Comparison of ENCODE assay signal across 8 cellular contexts in the genomic region with DNA sequence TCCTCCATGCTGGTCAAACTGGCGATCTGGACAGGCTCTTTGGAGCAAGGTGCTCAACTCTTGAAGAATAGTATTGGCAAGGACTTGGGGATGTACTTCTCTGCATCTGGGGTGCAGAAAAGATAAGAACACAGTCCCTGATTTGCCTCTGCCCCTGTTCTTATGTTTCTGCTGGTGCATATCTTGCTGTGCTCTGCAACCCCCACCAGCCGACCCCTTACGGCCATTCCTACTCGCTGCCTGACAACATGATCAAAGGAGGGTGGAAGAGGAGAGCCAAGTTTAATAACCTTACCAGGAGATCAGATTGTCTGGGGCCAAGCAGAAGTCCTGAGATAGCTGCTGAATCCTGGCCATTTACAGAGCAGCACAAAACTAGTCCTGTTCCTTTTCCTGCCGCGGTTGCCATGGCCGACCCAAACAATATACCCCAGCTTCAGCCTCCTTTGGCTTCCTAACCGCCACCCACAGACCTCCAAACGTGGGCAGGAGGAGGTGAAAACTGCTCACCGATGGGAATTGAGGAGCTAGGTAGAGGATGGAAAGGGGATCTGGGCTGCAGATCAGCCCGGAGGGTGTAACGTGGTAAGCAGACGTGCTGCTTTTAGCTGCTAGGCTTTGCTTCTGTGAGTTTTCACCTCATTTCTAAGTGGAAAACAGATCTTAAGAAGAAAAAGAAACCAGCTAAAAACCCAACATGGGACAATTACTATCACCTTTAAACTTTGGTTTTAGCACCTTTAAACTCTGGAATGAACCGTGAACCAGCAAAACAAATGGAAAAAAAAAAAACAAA.
A peak's percentile ranks its signal among the peaks of the same experiment; 100 is the strongest.
DNase-seq lines count a peak whose midpoint lies in the region; ATAC-seq, FAIRE-seq and TF ChIP-seq lines count a peak whose summit lies in the region.

No MANE protein-coding gene starts in this region.

- H3K4ac ChIP-seq in H1 (replicated peaks; ENCODE audit: insufficient read length, low read depth, low read length): no peak overlapping the region

- H3K23ac ChIP-seq in H1 (ENCODE audit: insufficient read length): no peak overlapping the region

- TF ChIP-seq CTCF in Peyer's patch (IDR thresholded peaks at IDR 0.05) (no peak), H1 (IDR thresholded peaks at IDR 0.05; ENCODE audit: control extremely low read depth in 1 of 3, insufficient read depth in 1 of 3, low read depth in 1 of 3, low read length in 3 of 3) (no peak), nephron (IDR thresholded peaks at IDR 0.05; ENCODE audit: unreplicated experiment in 3 of 3) (no peak), glutamatergic neuron (IDR thresholded peaks at IDR 0.05; ENCODE audit: partially characterized antibody, unreplicated experiment) (no peak)

- H3K18ac ChIP-seq in H1 (ENCODE audit: extremely low read depth, low read length): no peak overlapping the region

- no peak overlapping the region for H4K91ac ChIP-seq in H1 (replicated peaks; ENCODE audit: insufficient read length, low read length)

- H2BK120ac ChIP-seq in H1 (replicated peaks; ENCODE audit: low read depth, low read length): no peak overlapping the region

- no peak for ATAC-seq in esophagus mucosa

- POLR2A ChIA-PET in H1 (lab: Charles Lee; ENCODE audit: partially characterized antibody): no interaction called here

- H3K4me3 ChIP-seq in BLaER1 (no peak overlapping the region), Peyer's patch (peak overlapping the region; percentile 28 to 43 (median 32)), H1 (ENCODE audit: extremely low read depth in 1 of 4, insufficient read depth in 2 of 4, low read depth in 3 of 4, low read length in 4 of 4) (no peak overlapping the region)

- no peaks in the 10 kb centered on the region for H3K36me3 ChIP-seq in BLaER1
- no peaks in the 10 kb centered on the region for H3K36me3 ChIP-seq in Peyer's patch
- no peaks in the 10 kb centered on the region for H3K36me3 ChIP-seq in H1 (ENCODE audit: control insufficient read depth in 2 of 4, insufficient read depth in 4 of 4, low read length in 3 of 4)

- H4K8ac ChIP-seq in H1 (ENCODE audit: extremely low read depth, insufficient read depth, low read length): no peak overlapping the region

- no peak overlapping the region for H3K14ac ChIP-seq in H1 (ENCODE audit: insufficient read length)

- no peak overlapping the region for H2BK20ac ChIP-seq in H1 (ENCODE audit: low read length)

- H3K27me3 Mint-ChIP-seq in nephron (ENCODE audit: low read depth): no peaks in the 10 kb centered on the region
- peaks cover 5% of the 10 kb centered on the region for H3K27me3 Mint-ChIP-seq in glutamatergic neuron (ENCODE audit: unreplicated experiment)

- peaks cover 9% of the 10 kb centered on the region for H3K9me3 Mint-ChIP-seq in nephron
- H3K9me3 Mint-ChIP-seq in glutamatergic neuron (ENCODE audit: unreplicated experiment): no peaks in the 10 kb centered on the region

- H3K27ac Mint-ChIP-seq in nephron (peak overlapping the region in 2 of 3 experiments; percentile 22 to 58), glutamatergic neuron (ENCODE audit: unreplicated experiment) (no peak overlapping the region)

- H4K5ac ChIP-seq in H1 (ENCODE audit: insufficient read length, low read depth, low read length): no peak overlapping the region

- no peak overlapping the region for H2AFZ ChIP-seq in H1 (ENCODE audit: low read length)

- WGBS in H1 (ENCODE audit: extremely low coverage in 1 of 2, insufficient coverage in 1 of 2, insufficient read length in 1 of 2, insufficient replicate concordance in 2 of 2, low coverage in 1 of 2, low lambda C conversion rate in 2 of 2, missing lambda C conversion rate in 1 of 2), 2 experiments: 81% methylated on average over 14 of the region's 14 CpGs; no CpG with 5 or more reads in 1 of the 2 experiments

- H3K9ac ChIP-seq in BLaER1 (no peak overlapping the region), H1 (replicated peaks in 1 of 4; ENCODE audit: extremely low read depth in 1 of 4, low read depth in 3 of 4, low read length in 3 of 4) (no peak overlapping the region)

- H3K36me3 Mint-ChIP-seq in nephron (ENCODE audit: low read depth): peaks cover 17% of the 10 kb centered on the region
- H3K36me3 Mint-ChIP-seq in glutamatergic neuron (ENCODE audit: unreplicated experiment): no peaks in the 10 kb centered on the region

- FAIRE-seq in H1 (lab: Jason Lieb, UNC): no peak

- H3K79me1 ChIP-seq in H1 (ENCODE audit: low read depth, low read length): no peaks in the 10 kb centered on the region

- no peaks in the 10 kb centered on the region for H3K9me3 ChIP-seq in BLaER1
- no peaks in the 10 kb centered on the region for H3K9me3 ChIP-seq in Peyer's patch
- H3K9me3 ChIP-seq in H1 (ENCODE audit: insufficient read depth in 2 of 2, low read depth in 1 of 2, low read length in 1 of 2): no peaks in the 10 kb centered on the region

- no peak for TF ChIP-seq RAD21 in H1 (IDR thresholded peaks at IDR 0.05 in 1 of 2, conservative IDR thresholded peaks at IDR 0.05 in 1 of 2; ENCODE audit: low read depth in 2 of 2, low read length in 2 of 2)

- H3K79me2 ChIP-seq in H1 (ENCODE audit: control insufficient read depth in 1 of 2, insufficient read depth in 2 of 2, low read length in 2 of 2): no peaks in the 10 kb centered on the region

- H3K27me3 ChIP-seq in BLaER1: no peaks in the 10 kb centered on the region; the same call in 1 of the 2 replicates
- no peaks in the 10 kb centered on the region for H3K27me3 ChIP-seq in Peyer's patch
- H3K27me3 ChIP-seq in H1 (replicated peaks in 1 of 4; ENCODE audit: control insufficient read depth in 3 of 4, extremely low read depth in 1 of 4, insufficient read depth in 3 of 4, low read length in 3 of 4): no peaks in the 10 kb centered on the region

- TF ChIP-seq EP300 in H1 (IDR thresholded peaks at IDR 0.05; ENCODE audit: borderline replicate concordance in 1 of 2, low read depth in 2 of 2, low read length in 2 of 2): no peak

- H3K27ac ChIP-seq in BLaER1 (no peak overlapping the region), Peyer's patch (peak overlapping the region; percentile 34 to 61 (median 56)), H1 (ENCODE audit: low read depth, low read length) (no peak overlapping the region)

- H2BK5ac ChIP-seq in H1 (ENCODE audit: low read depth, low read length): 0 out of 2 replicates have a peak overlapping the region, but pooled peaks have one; percentile 44

- TF ChIP-seq POLR2A in Peyer's patch (IDR thresholded peaks at IDR 0.05) (no peak), H1 (IDR thresholded peaks at IDR 0.05; ENCODE audit: control extremely low read depth in 1 of 2, low read depth in 2 of 2, low read length in 2 of 2) (no peak), erythroblast (IDR thresholded peaks at IDR 0.05; ENCODE audit: low read length) (no peak)

- H3K4me1 ChIP-seq in BLaER1 (peaks cover 7% of the 10 kb centered on the region), Peyer's patch (peaks cover 0 to 25% (median 0%) of the 10 kb centered on the region in 4 donors), H1 (replicated peaks in 1 of 4; ENCODE audit: control insufficient read depth in 3 of 4, insufficient read depth in 4 of 4, low read length in 3 of 4) (peaks cover 0 to 12% (median 4%) of the 10 kb centered on the region in 4 experiments; a peak in 4 of 7 replicates)

- H3K4me2 ChIP-seq in BLaER1 (peak overlapping the region; percentile 43), H1 (ENCODE audit: insufficient read depth in 1 of 2, low read depth in 2 of 2, low read length in 2 of 2) (no peak overlapping the region)

- no peak overlapping the region for H2AK5ac ChIP-seq in H1 (ENCODE audit: low read depth, low read length)

- CTCF ChIA-PET in H1 (lab: Charles Lee; ENCODE audit: partially characterized antibody): interaction anchor here (0.7 to 3.8 kb wide), 2 partner anchors 15 to 63 kb away, joined by 3 to 13 read pairs; no protein-coding TSS in a partner anchor

- peaks cover 7% of the 10 kb centered on the region; the same call in 1 of the 2 replicates for H4K20me1 ChIP-seq in BLaER1
- no peaks in the 10 kb centered on the region for H4K20me1 ChIP-seq in H1 (replicated peaks in 1 of 2; ENCODE audit: control insufficient read depth in 1 of 2, insufficient read depth in 2 of 2, low read length in 2 of 2)

- no peak overlapping the region for H2BK12ac ChIP-seq in H1 (ENCODE audit: low read depth, low read length)

- peaks cover 37% of the 10 kb centered on the region for H3K4me1 Mint-ChIP-seq in nephron
- H3K4me1 Mint-ChIP-seq in glutamatergic neuron (ENCODE audit: low read depth, unreplicated experiment): peaks cover 19% of the 10 kb centered on the region

- H3K23me2 ChIP-seq in H1 (ENCODE audit: low read depth, low read length): no peaks in the 10 kb centered on the region

- DNase-seq in Peyer's patch (no peak), H1 (ENCODE audit: low read depth in 1 of 2, low spot score in 2 of 2) (no peak), glutamatergic neuron (no peak), HuH-7 (ENCODE audit: low spot score) (no peak), erythroblast (lab: John Stamatoyannopoulos, UW) (no peak)

- H3K56ac ChIP-seq in H1 (replicated peaks; ENCODE audit: insufficient read length, low read depth, low read length): no peak overlapping the region

- H2BK15ac ChIP-seq in H1 (ENCODE audit: low read length): no peak overlapping the region

- no peak overlapping the region for H3K4me3 Mint-ChIP-seq in nephron
- no peak overlapping the region for H3K4me3 Mint-ChIP-seq in glutamatergic neuron (ENCODE audit: unreplicated experiment)

TF ChIP-seq in H1, 55 proteins besides CTCF, POLR2A, EP300 and RAD21 (continues in another document):
- TF ChIP-seq SIN3A (conservative IDR thresholded peaks at IDR 0.05 in 1 of 2, IDR thresholded peaks at IDR 0.05 in 1 of 2; ENCODE audit: low read depth in 1 of 2, low read length in 2 of 2): no peak
- no peak for TF ChIP-seq CREB1 (IDR thresholded peaks at IDR 0.05)
- no peak for TF ChIP-seq PHF8 (conservative IDR thresholded peaks at IDR 0.05; ENCODE audit: low read depth, low read length)
- TF ChIP-seq CHD1 (IDR thresholded peaks at IDR 0.05; ENCODE audit: low read depth, low read length): no peak
- no peak for TF ChIP-seq POLR2AphosphoS5 (IDR thresholded peaks at IDR 0.05; ENCODE audit: low read depth, low read length)
- no peak for TF ChIP-seq KDM1A (IDR thresholded peaks at IDR 0.05; ENCODE audit: borderline replicate concordance, low read length)
- TF ChIP-seq SAP30 (IDR thresholded peaks at IDR 0.05; ENCODE audit: insufficient read depth, insufficient replicate concordance, low read length): no peak
- no peak for TF ChIP-seq RBBP5 (IDR thresholded peaks at IDR 0.05; ENCODE audit: borderline replicate concordance, low read depth, low read length)
- TF ChIP-seq MAFK (IDR thresholded peaks at IDR 0.05; ENCODE audit: low read depth, low read length): no peak
- TF ChIP-seq SIRT6 (IDR thresholded peaks at IDR 0.05; ENCODE audit: low read length): no peak

Comparison
In these comparisons a context has a peak if more than half of its experiments do, and no peak if none do; other contexts are left out.
1. H3K27ac ChIP-seq: peak in Peyer's patch (4 of 4); none in BLaER1 (single experiment) and H1 (single experiment).
2. H3K4me3 ChIP-seq: peak in Peyer's patch (4 of 4); none in BLaER1 (single experiment) and H1 (0 of 4).